Comparison of ENCODE assay signal across 8 cellular contexts in genomic region chr10:22230331-22230833, GRCh38. TPM values are rescaled to one million over a fixed set of nuclear protein-coding genes. Genes with fewer than 3 reads are reported as not detected.
DNase-seq lines count a peak whose midpoint lies in the region; ATAC-seq, FAIRE-seq and TF ChIP-seq lines count a peak whose summit lies in the region.

No MANE protein-coding gene starts in this region.

- TF ChIP-seq POLR2A in GM12892 (IDR thresholded peaks at IDR 0.05; ENCODE audit: low read depth, low read length) (no peak), erythroblast (IDR thresholded peaks at IDR 0.05; ENCODE audit: low read length) (peak; percentile 68)

- H3K4me1 Mint-ChIP-seq in natural killer cell treated with Interleukin-12 subunit alpha and Interleukin-12 subunit beta and Interleukin-15 and Interleukin-18, amount 100 ng/mL, for 72 hours (ENCODE audit: low read depth in 2 of 2) = peaks cover 16 to 19% of the 10 kb centered on the region in 2 donors

- peak overlapping the region; percentile 87 for H3K4me3 Mint-ChIP-seq in natural killer cell treated with Interleukin-12 subunit alpha and Interleukin-12 subunit beta and Interleukin-15 and Interleukin-18, amount 100 ng/mL, for 72 hours

- no peaks in the 10 kb centered on the region for H3K36me3 Mint-ChIP-seq in natural killer cell treated with Interleukin-12 subunit alpha and Interleukin-12 subunit beta and Interleukin-15 and Interleukin-18, amount 100 ng/mL, for 72 hours

- H3K9me3 Mint-ChIP-seq in natural killer cell treated with Interleukin-12 subunit alpha and Interleukin-12 subunit beta and Interleukin-15 and Interleukin-18, amount 100 ng/mL, for 72 hours = no peaks in the 10 kb centered on the region

- H3K27me3 Mint-ChIP-seq in natural killer cell treated with Interleukin-12 subunit alpha and Interleukin-12 subunit beta and Interleukin-15 and Interleukin-18, amount 100 ng/mL, for 72 hours = peaks cover 10 to 24% of the 10 kb centered on the region in 2 donors

- H3K27ac Mint-ChIP-seq in natural killer cell treated with Interleukin-12 subunit alpha and Interleukin-12 subunit beta and Interleukin-15 and Interleukin-18, amount 100 ng/mL, for 72 hours = peak overlapping the region; percentile 92 to 94

- POLR2A ChIA-PET in AG04449 (lab: Yijun Ruan, JAX) = no interaction called here

- no peak for ATAC-seq in natural killer cell treated with Interleukin-12 subunit alpha and Interleukin-12 subunit beta and Interleukin-15 and Interleukin-18, amount 100 ng/mL, for 72 hours
- ATAC-seq in GM18502 (IDR thresholded peaks at IDR 0.05; ENCODE audit: poor library complexity, unreplicated experiment) (no peak), GM19397 (IDR thresholded peaks at IDR 0.05; ENCODE audit: unreplicated experiment) (no peak)

- FAIRE-seq in GM12892 (lab: Jason Lieb, UNC) = peak; percentile 73

- no peak for DNase-seq in AG04449 (ENCODE audit: low read depth, low spot score)
- no peak for DNase-seq in GM12892 (ENCODE audit: insufficient read length)
- DNase-seq in NCI-H2081 (lab: John Stamatoyannopoulos, UW) = peak; percentile 11 to 60
- DNase-seq in erythroblast (lab: John Stamatoyannopoulos, UW) = peak; percentile 89 to 91
- DNase-seq in natural killer cell treated with Interleukin-12 subunit alpha and Interleukin-12 subunit beta and Interleukin-15 and Interleukin-18, amount 100 ng/mL, for 72 hours (ENCODE audit: low spot score) = no peak

- peak overlapping the region; percentile 70 for H3K4me3 ChIP-seq in AG04449 (ENCODE audit: low read depth, low read length)

- TF ChIP-seq CTCF in AG04449 (IDR thresholded peaks at IDR 0.05; ENCODE audit: insufficient read depth, low read length, missing control alignments) (no peak), VCaP (conservative IDR thresholded peaks at IDR 0.05) (no peak)

- H3K27ac ChIP-seq in VCaP = peak overlapping the region; percentile 84

- CTCF ChIA-PET in AG04449 (lab: Yijun Ruan, JAX) = interaction anchor here (0.8 to 1.4 kb wide), 2 partner anchors 13 to 15 kb away, joined by 3 to 4 read pairs; no protein-coding TSS in a partner anchor

RNA-seq across cellular contexts. Expression of gene EBLN1, which starts 12.6 kb away (rescaled TPM):
- not detected for polyA plus RNA-seq in GM12892 (2012; ENCODE audit: missing spikeins)
- total RNA-seq in natural killer cell treated with Interleukin-12 subunit alpha and Interleukin-12 subunit beta and Interleukin-15 and Interleukin-18, amount 100 ng/mL, for 72 hours = not detected

Comparison
In these comparisons a context has a peak if more than half of its experiments do, and no peak if none do; other contexts are left out.
1. DNase-seq: peak in NCI-H2081 (2 of 2) and erythroblast (2 of 2); none in AG04449 (single experiment), GM12892 (single experiment) and natural killer cell treated with Interleukin-12 subunit alpha and Interleukin-12 subunit beta and Interleukin-15 and Interleukin-18, amount 100 ng/mL, for 72 hours (single experiment).